ENCODE assay signal across 1 cellular context in the genomic region with DNA sequence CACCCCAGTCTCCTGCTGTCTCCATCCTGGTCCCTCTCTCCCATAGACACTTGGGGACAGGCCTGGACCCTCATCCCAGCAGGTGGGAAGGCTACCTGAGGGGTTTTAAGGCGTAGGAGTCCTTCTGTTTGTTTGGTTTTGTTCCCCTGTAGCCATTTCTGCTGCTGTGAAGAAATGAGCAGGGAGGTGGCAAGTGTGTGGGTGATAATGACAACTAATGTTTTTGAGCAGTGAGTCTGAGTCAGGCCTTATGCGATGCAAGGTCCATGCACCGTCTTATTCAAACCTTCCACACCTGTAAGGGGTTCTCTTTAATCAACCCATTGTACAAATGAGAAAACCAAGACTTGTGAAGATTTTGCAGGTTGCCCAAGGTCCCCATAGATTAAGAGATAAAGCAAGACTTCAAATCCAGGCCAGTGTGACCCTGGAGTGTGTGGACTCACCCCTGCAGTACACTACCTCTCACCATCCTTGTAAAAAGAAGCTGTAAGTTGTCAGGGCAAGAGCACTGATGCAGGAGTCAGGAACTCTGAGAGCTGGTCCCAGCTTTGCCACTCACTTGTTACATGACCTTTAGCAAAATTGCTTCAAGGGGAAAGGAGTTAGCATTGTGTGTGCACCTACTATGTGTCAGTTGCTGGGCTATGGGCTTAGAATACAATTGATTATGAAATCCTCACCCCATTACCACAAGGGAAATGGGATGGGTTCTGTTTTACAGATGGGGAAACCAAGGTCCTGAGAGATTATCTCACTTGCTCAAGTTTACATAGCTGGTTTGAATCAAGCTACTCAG.
TF ChIP-seq lines count a peak whose summit lies in the region.

No MANE protein-coding gene starts in this region.

TF ChIP-seq in HepG2, 621 proteins besides CTCF, POLR2A, EP300 and RAD21:
- TF ChIP-seq ZKSCAN1 (IDR thresholded peaks at IDR 0.05; ENCODE audit: low read length) = peak; percentile 59; the same call in 1 of the 2 replicates
- no peak for TF ChIP-seq ZNF256 (CRISPR knock-in tag; conservative IDR thresholded peaks at IDR 0.05)
